1 cellular context compared by ENCODE assay signal in the genomic region with DNA sequence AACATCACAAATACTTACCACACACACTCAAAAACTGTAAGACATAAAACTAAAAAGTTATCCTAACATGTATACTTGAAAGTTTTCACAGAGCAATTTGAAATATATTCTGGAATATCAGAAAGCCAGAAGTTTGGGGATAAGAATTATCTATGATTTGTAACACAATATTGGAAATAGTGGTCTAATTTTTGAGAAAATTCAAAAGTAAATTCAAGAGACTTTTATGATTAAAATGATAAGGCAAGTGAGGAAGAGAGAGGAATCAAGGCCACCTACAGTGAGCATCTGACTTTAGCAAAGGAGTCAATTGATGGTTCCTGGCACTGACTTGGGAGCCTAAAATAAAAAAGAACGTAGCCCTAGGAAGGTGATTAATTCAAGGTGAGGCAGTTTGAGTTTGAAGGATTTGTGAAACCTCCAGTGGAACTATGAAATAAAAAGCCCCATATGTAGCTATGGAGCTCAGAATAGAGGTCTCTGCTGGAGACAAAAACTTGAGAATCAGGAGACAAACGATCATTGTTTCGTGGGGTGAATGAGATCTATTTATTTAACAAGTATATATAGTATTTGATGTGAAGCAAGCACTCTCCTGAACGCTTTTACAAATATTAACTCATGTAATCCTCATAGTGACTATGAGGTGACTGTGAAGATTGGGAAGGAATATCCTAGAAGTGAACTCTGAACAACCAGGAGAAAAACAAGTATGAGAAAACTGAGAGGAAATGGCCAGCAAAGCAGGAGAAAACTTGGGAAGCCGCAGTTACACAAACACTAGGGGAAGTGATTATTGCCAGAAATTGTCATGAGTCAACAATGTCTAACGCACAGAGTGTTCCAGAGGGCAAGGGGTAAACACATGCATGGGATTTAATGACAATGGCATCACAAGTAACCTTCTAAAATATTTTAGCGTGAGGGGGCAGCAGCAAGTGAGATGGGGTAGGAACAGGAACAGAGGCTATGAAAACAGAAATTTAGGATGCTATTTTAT.
TF ChIP-seq lines count a peak whose summit lies in the region.

No MANE protein-coding gene starts in this region.

TF ChIP-seq in HepG2, 621 proteins besides CTCF, POLR2A, EP300 and RAD21 (continued from another document and continues in another):
- TF ChIP-seq, protein P1, sequence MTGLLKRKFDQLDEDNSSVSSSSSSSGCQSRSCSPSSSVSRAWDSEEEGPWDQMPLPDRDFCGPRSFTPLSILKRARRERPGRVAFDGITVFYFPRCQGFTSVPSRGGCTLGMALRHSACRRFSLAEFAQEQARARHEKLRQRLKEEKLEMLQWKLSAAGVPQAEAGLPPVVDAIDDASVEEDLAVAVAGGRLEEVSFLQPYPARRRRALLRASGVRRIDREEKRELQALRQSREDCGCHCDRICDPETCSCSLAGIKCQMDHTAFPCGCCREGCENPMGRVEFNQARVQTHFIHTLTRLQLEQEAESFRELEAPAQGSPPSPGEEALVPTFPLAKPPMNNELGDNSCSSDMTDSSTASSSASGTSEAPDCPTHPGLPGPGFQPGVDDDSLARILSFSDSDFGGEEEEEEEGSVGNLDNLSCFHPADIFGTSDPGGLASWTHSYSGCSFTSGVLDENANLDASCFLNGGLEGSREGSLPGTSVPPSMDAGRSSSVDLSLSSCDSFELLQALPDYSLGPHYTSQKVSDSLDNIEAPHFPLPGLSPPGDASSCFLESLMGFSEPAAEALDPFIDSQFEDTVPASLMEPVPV (CRISPR knock-in tag; IDR thresholded peaks at IDR 0.05), result peak; percentile 54; the same call in 1 of the 2 replicates
- no peak for TF ChIP-seq NFE2 (CRISPR knock-in tag; IDR thresholded peaks at IDR 0.05)
- TF ChIP-seq ZNF556 (CRISPR knock-in tag; IDR thresholded peaks at IDR 0.05; ENCODE audit: borderline replicate concordance), result peak; percentile 77; the same call in 1 of the 2 replicates
- no peak; the same call in 1 of the 2 replicates for TF ChIP-seq KAT7 (CRISPR knock-in tag; IDR thresholded peaks at IDR 0.05; ENCODE audit: borderline replicate concordance)
- no peak for TF ChIP-seq ZNF333 (CRISPR knock-in tag; IDR thresholded peaks at IDR 0.05; ENCODE audit: borderline replicate concordance)
- peak; percentile 98 for TF ChIP-seq HHEX (CRISPR knock-in tag; IDR thresholded peaks at IDR 0.05)
- TF ChIP-seq, protein P2, sequence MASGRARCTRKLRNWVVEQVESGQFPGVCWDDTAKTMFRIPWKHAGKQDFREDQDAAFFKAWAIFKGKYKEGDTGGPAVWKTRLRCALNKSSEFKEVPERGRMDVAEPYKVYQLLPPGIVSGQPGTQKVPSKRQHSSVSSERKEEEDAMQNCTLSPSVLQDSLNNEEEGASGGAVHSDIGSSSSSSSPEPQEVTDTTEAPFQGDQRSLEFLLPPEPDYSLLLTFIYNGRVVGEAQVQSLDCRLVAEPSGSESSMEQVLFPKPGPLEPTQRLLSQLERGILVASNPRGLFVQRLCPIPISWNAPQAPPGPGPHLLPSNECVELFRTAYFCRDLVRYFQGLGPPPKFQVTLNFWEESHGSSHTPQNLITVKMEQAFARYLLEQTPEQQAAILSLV (CRISPR knock-in tag; IDR thresholded peaks at IDR 0.05; ENCODE audit: borderline replicate concordance), result no peak; the same call in 1 of the 2 replicates
- TF ChIP-seq ZNF776 (CRISPR knock-in tag; IDR thresholded peaks at IDR 0.05), result no peak
- peak; percentile 98 for TF ChIP-seq ZNF615 (CRISPR knock-in tag; IDR thresholded peaks at IDR 0.05; ENCODE audit: borderline replicate concordance)
- peak; percentile 93 for TF ChIP-seq MEF2D (CRISPR knock-in tag; IDR thresholded peaks at IDR 0.05)
- no peak; the same call in 1 of the 2 replicates for TF ChIP-seq ISX (CRISPR knock-in tag; conservative IDR thresholded peaks at IDR 0.05)
- TF ChIP-seq ZNF512B (CRISPR knock-in tag; IDR thresholded peaks at IDR 0.05; ENCODE audit: borderline replicate concordance), result peak; percentile 66; the same call in 1 of the 2 replicates
- TF ChIP-seq ZFP90 (CRISPR knock-in tag; IDR thresholded peaks at IDR 0.05; ENCODE audit: borderline replicate concordance), result peak; percentile 89
- peak; percentile 40 for TF ChIP-seq ZNF18 (CRISPR knock-in tag; IDR thresholded peaks at IDR 0.05; ENCODE audit: insufficient replicate concordance)
- peak; percentile 85; the same call in 1 of the 2 replicates for TF ChIP-seq ZNF703 (CRISPR knock-in tag; IDR thresholded peaks at IDR 0.05; ENCODE audit: borderline replicate concordance)
- TF ChIP-seq FOXA3 (CRISPR knock-in tag; IDR thresholded peaks at IDR 0.05), result peak; percentile 99
- no peak; the same call in 1 of the 2 replicates for TF ChIP-seq ZNF678 (CRISPR knock-in tag; IDR thresholded peaks at IDR 0.05)
- TF ChIP-seq TERF1 (CRISPR knock-in tag; IDR thresholded peaks at IDR 0.05), result no peak
- TF ChIP-seq ZNF329 (CRISPR knock-in tag; IDR thresholded peaks at IDR 0.05; ENCODE audit: low read depth), result no peak
- TF ChIP-seq SIX4 (CRISPR knock-in tag; IDR thresholded peaks at IDR 0.05), result peak; percentile 81
- TF ChIP-seq SNAPC2 (CRISPR knock-in tag; IDR thresholded peaks at IDR 0.05), result peak; percentile 62; the same call in 1 of the 2 replicates
- TF ChIP-seq SP1 (IDR thresholded peaks at IDR 0.05), result no peak
- 0 out of 2 replicates have a peak, but pooled peaks have one; percentile 12 for TF ChIP-seq SP1 (CRISPR knock-in tag; IDR thresholded peaks at IDR 0.05)
- TF ChIP-seq MIER2 (CRISPR knock-in tag; IDR thresholded peaks at IDR 0.05), result no peak; the same call in 1 of the 2 replicates
- TF ChIP-seq ZFP82 (CRISPR knock-in tag; IDR thresholded peaks at IDR 0.05; ENCODE audit: borderline replicate concordance), result no peak
- peak; percentile 95 for TF ChIP-seq MED13 (CRISPR knock-in tag; IDR thresholded peaks at IDR 0.05)
- no peak for TF ChIP-seq CENPT (CRISPR knock-in tag; IDR thresholded peaks at IDR 0.05; ENCODE audit: low read depth)
- TF ChIP-seq ATRX (CRISPR knock-in tag; IDR thresholded peaks at IDR 0.05; ENCODE audit: borderline replicate concordance), result no peak
- no peak for TF ChIP-seq ATF5 (CRISPR knock-in tag; IDR thresholded peaks at IDR 0.05; ENCODE audit: low read depth)
- no peak for TF ChIP-seq LRRFIP1 (CRISPR knock-in tag; conservative IDR thresholded peaks at IDR 0.05)
- peak; percentile 59; the same call in 1 of the 2 replicates for TF ChIP-seq FLYWCH1 (CRISPR knock-in tag; IDR thresholded peaks at IDR 0.05)
- peak; percentile 59; the same call in 1 of the 2 replicates for TF ChIP-seq ZNF788 (CRISPR knock-in tag; IDR thresholded peaks at IDR 0.05; ENCODE audit: borderline replicate concordance)
- TF ChIP-seq, protein P3, sequence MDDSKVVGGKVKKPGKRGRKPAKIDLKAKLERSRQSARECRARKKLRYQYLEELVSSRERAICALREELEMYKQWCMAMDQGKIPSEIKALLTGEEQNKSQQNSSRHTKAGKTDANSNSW (CRISPR knock-in tag; IDR thresholded peaks at IDR 0.05; ENCODE audit: borderline replicate concordance), result no peak
- TF ChIP-seq CEBPG (CRISPR knock-in tag; IDR thresholded peaks at IDR 0.05), result peak; percentile 87
- no peak for TF ChIP-seq IKZF1 (IDR thresholded peaks at IDR 0.05)
- TF ChIP-seq GABPA (IDR thresholded peaks at IDR 0.05; ENCODE audit: low read depth, low read length), result no peak
- peak; percentile 74 for TF ChIP-seq GABPA (CRISPR knock-in tag; IDR thresholded peaks at IDR 0.05; ENCODE audit: low read depth)
- peak; percentile 66 for TF ChIP-seq PATZ1 (CRISPR knock-in tag; IDR thresholded peaks at IDR 0.05)
- no peak for TF ChIP-seq CENPX (CRISPR knock-in tag; IDR thresholded peaks at IDR 0.05)
- TF ChIP-seq, protein P4, sequence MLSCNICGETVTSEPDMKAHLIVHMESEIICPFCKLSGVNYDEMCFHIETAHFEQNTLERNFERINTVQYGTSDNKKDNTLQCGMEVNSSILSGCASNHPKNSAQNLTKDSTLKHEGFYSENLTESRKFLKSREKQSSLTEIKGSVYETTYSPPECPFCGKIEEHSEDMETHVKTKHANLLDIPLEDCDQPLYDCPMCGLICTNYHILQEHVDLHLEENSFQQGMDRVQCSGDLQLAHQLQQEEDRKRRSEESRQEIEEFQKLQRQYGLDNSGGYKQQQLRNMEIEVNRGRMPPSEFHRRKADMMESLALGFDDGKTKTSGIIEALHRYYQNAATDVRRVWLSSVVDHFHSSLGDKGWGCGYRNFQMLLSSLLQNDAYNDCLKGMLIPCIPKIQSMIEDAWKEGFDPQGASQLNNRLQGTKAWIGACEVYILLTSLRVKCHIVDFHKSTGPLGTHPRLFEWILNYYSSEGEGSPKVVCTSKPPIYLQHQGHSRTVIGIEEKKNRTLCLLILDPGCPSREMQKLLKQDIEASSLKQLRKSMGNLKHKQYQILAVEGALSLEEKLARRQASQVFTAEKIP (CRISPR knock-in tag; IDR thresholded peaks at IDR 0.05; ENCODE audit: borderline replicate concordance), result no peak
